In the genomic region with DNA sequence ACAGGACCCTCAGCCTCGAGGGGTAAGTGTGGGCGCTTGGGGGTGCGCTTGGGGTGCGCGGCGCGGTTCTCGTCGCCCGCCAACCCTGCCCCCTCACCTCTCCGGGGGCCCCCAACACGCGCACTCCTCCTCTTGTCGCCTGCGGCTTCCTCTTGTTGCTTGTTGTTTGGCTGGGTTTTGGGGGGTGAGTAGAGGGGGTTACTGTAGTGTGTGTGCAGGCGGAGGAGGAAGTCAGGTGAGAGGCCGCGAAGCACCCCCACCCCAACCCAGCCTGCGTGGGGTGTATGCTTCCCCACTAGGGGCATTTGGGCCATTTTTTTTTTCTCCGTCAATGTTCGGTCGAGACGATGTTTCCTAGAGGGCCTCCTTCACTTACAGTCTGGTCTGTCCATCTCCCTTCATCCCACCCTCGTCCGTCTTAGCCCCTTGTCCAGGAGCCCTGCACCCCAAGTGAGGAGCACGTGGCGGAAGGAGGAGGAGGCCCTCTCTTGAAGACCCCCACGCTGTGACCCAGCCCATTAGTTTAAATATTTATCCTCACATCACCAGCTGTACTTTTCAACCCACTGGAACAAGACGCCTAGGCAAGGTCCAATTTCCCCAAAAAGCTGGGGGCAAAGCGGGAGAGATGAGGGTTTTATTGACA, we compare ENCODE assay signal across 8 cellular contexts. TPM values are rescaled to one million over a fixed set of nuclear protein-coding genes. Genes with fewer than 3 reads are reported as not detected.
DNase-seq lines count a peak whose midpoint lies in the region; ATAC-seq and TF ChIP-seq lines count a peak whose summit lies in the region.

No MANE protein-coding gene starts in this region.

- TF ChIP-seq CTCF in fibroblast of lung (conservative IDR thresholded peaks at IDR 0.05 in 1 of 2, IDR thresholded peaks at IDR 0.05 in 1 of 2; ENCODE audit: low read depth in 1 of 2, low read length in 2 of 2) (no peak), upper lobe of right lung (IDR thresholded peaks at IDR 0.05) (no peak)

- no peak overlapping the region for H2AK5ac ChIP-seq in trophoblast cell (ENCODE audit: low read length)

- H4K20me1 ChIP-seq in fibroblast of lung (ENCODE audit: control insufficient read depth, extremely low read depth, insufficient read depth, low read length), result no peaks in the 10 kb centered on the region

- no peaks in the 10 kb centered on the region for H3K4me1 ChIP-seq in fibroblast of lung (ENCODE audit: control insufficient read depth, extremely low read depth, insufficient read depth, low read length)
- H3K4me1 ChIP-seq in trophoblast cell (ENCODE audit: control insufficient read depth in 1 of 2, insufficient read depth in 2 of 2, low read length in 2 of 2), result peaks cover 9 to 11% of the 10 kb centered on the region in 2 experiments
- peaks cover 19% of the 10 kb centered on the region for H3K4me1 ChIP-seq in upper lobe of right lung

- intact Hi-C loops in upper lobe of right lung (cut with DNase I), result no loop called here

- H3K36me3 ChIP-seq in fibroblast of lung (ENCODE audit: control insufficient read depth, insufficient read depth, low read length) (no peaks in the 10 kb centered on the region), trophoblast cell (ENCODE audit: control insufficient read depth in 1 of 2, insufficient read depth in 2 of 2, low read length in 2 of 2) (no peaks in the 10 kb centered on the region), upper lobe of right lung (no peaks in the 10 kb centered on the region)

- no peak overlapping the region for H4K91ac ChIP-seq in trophoblast cell (ENCODE audit: low read depth, low read length)

- H3K9me3 ChIP-seq in fibroblast of lung (ENCODE audit: control insufficient read depth, insufficient read depth, low read depth, low read length) (no peaks in the 10 kb centered on the region), trophoblast cell (ENCODE audit: insufficient read depth, low read depth, low read length) (no peaks in the 10 kb centered on the region), upper lobe of right lung (no peaks in the 10 kb centered on the region)

- peak overlapping the region; percentile 21 for H3K14ac ChIP-seq in trophoblast cell (ENCODE audit: low read length)

- DNase-seq in SKM-1 treated with dmso at 0.1 percent for 144 hours (lab: John Stamatoyannopoulos, UW; ENCODE audit: unreplicated experiment), result peak; percentile 48
- no peak for DNase-seq in SKM-1 (lab: John Stamatoyannopoulos, UW; ENCODE audit: unreplicated experiment)
- peak; percentile 70 for DNase-seq in KG1 (lab: John Stamatoyannopoulos, UW)
- DNase-seq in activated CD8-positive, alpha-beta memory T cell treated with anti-CD3 and anti-CD28 coated beads for 48 hours (ENCODE audit: low read depth in 2 of 3, low spot score in 2 of 3), result peak; percentile 49 to 57 (median 55)
- no peak for DNase-seq in fibroblast of lung (ENCODE audit: low read depth in 2 of 2)
- no peak for DNase-seq in trophoblast cell
- DNase-seq in upper lobe of right lung, result no peak
- DNase-seq in GOT3 (lab: John Stamatoyannopoulos, UW), result no peak

- H3K27ac ChIP-seq in fibroblast of lung (ENCODE audit: insufficient read depth, low read length) (no peak overlapping the region), trophoblast cell (ENCODE audit: low read depth, low read length) (no peak overlapping the region), upper lobe of right lung (no peak overlapping the region)

- H2BK120ac ChIP-seq in trophoblast cell (ENCODE audit: insufficient read depth, low read length, poor library complexity), result no peak overlapping the region

- H3K79me2 ChIP-seq in fibroblast of lung (ENCODE audit: control insufficient read depth, insufficient read depth, low read length) (no peaks in the 10 kb centered on the region), trophoblast cell (ENCODE audit: control insufficient read depth, insufficient read depth, low read length, poor library complexity) (peaks cover 5% of the 10 kb centered on the region)

- H2AFZ ChIP-seq in fibroblast of lung (ENCODE audit: low read length) (no peak overlapping the region), trophoblast cell (ENCODE audit: insufficient read depth, low read length, poor library complexity) (peak overlapping the region; percentile 89)

- H3K4me2 ChIP-seq in fibroblast of lung (ENCODE audit: extremely low read depth, insufficient read depth, low read length) (peak overlapping the region; percentile 9), trophoblast cell (ENCODE audit: low read length) (peak overlapping the region; percentile 98)

- no CpG with 5 or more reads among the region's 30 CpGs for WGBS in trophoblast cell (ENCODE audit: extremely low coverage, insufficient coverage, insufficient read length)

- H3K9ac ChIP-seq in fibroblast of lung (ENCODE audit: insufficient read depth, low read length), result no peak overlapping the region
- peak overlapping the region; percentile 77 for H3K9ac ChIP-seq in trophoblast cell (ENCODE audit: low read length)

- peak overlapping the region in 2 of 4 experiments; percentile 26 to 40 for H3K4me3 ChIP-seq in fibroblast of lung (replicated peaks in 1 of 4; ENCODE audit: control extremely low read depth in 1 of 4, insufficient read depth in 1 of 4, low read depth in 3 of 4, low read length in 4 of 4)
- peak overlapping the region; percentile 78 for H3K4me3 ChIP-seq in trophoblast cell (ENCODE audit: low read depth, low read length)
- H3K4me3 ChIP-seq in upper lobe of right lung, result peak overlapping the region; percentile 57

- H4K8ac ChIP-seq in trophoblast cell (ENCODE audit: low read depth, low read length), result peak overlapping the region; percentile 46

- H3K79me1 ChIP-seq in trophoblast cell (ENCODE audit: low read length), result no peaks in the 10 kb centered on the region

- peak overlapping the region; percentile 41 for H3K18ac ChIP-seq in trophoblast cell (ENCODE audit: low read length)

- peak overlapping the region; percentile 75 for H3K4ac ChIP-seq in trophoblast cell (ENCODE audit: low read depth, low read length)

- no peak overlapping the region for H2BK5ac ChIP-seq in trophoblast cell (ENCODE audit: low read depth, low read length, poor library complexity)

- peak overlapping the region; percentile 22 for H4K12ac ChIP-seq in trophoblast cell (ENCODE audit: low read depth, low read length)

- H3K23ac ChIP-seq in trophoblast cell (ENCODE audit: low read length), result no peak overlapping the region

- no peak overlapping the region for H2BK12ac ChIP-seq in trophoblast cell (ENCODE audit: low read length)

- H3K27me3 ChIP-seq in fibroblast of lung (ENCODE audit: control insufficient read depth, insufficient read depth, low read length) (peaks cover 15% of the 10 kb centered on the region), trophoblast cell (ENCODE audit: insufficient read depth, low read length) (no peaks in the 10 kb centered on the region), upper lobe of right lung (peaks cover 35% of the 10 kb centered on the region)

- peak; percentile 26 for ATAC-seq in upper lobe of right lung

RNA-seq across cellular contexts. Expression of a gene that starts 20.4 kb away (rescaled TPM):
- total RNA-seq in fibroblast of lung (16.2 and 18.7 TPM in 2 replicates), upper lobe of right lung (28.4 TPM)
- 6.1 and 17.2 TPM in 2 replicates for polyA plus RNA-seq in fibroblast of lung
- polyA plus RNA-seq in fibroblast of lung (2012), result 2.2 and 6.5 TPM in 2 replicates
- polyA minus RNA-seq in fibroblast of lung (ENCODE audit: low replicate concordance), result 11.3 and 23.7 TPM in 2 replicates
- polyA plus RNA-seq in trophoblast cell (2013), result 10.2 and 11.3 TPM in 2 replicates

Comparison
In these comparisons a context has a peak if more than half of its experiments do, and no peak if none do; other contexts are left out.
1. DNase-seq: peak in SKM-1 treated with dmso at 0.1 percent for 144 hours (single experiment), KG1 (single experiment) and activated CD8-positive, alpha-beta memory T cell treated with anti-CD3 and anti-CD28 coated beads for 48 hours (3 of 3); none in SKM-1 (single experiment), fibroblast of lung (0 of 2), trophoblast cell (0 of 2), upper lobe of right lung (single experiment) and GOT3 (single experiment).